Comparison of ENCODE assay signal across 24 cellular contexts in genomic region chr1:185501099-185501498, GRCh38.
DNase-seq lines count a peak whose midpoint lies in the region; ATAC-seq, FAIRE-seq and TF ChIP-seq lines count a peak whose summit lies in the region.
"Had no signal": no experiment of that assay in that cellular context is flagged by ENCODE, and none has a peak within 500 bp of the region (broad histone marks: within the 10 kb centered on the region; RNA-seq: fewer than 3 reads in every experiment).

No MANE protein-coding gene starts in this region.

- in situ Hi-C loops in HepG2 (cut with HindIII; ENCODE audit: extremely low pct_ligation_motif_present, low pct_unique_long_range_greater_than_20kb): no loop called here

- WGBS in HepG2 (ENCODE audit: low lambda C conversion rate): 3% methylated on average over 2 of the region's 2 CpGs
- WGBS in right lobe of liver (ENCODE audit: insufficient coverage, low coverage, low lambda C conversion rate, missing lambda C conversion rate): 100% methylated on average over 2 of the region's 2 CpGs

- H3K9me3 Mint-ChIP-seq in neural progenitor cell: peaks cover 6% of the 10 kb centered on the region
- H3K9me3 Mint-ChIP-seq in Caco-2 (ENCODE audit: unreplicated experiment): peaks cover 11% of the 10 kb centered on the region

- TF ChIP-seq RAD21 in HepG2 (CRISPR knock-in tag; IDR thresholded peaks at IDR 0.05): no peak

- TF ChIP-seq CTCF in HepG2 (CRISPR knock-in tag; IDR thresholded peaks at IDR 0.05) (no peak), right lobe of liver (IDR thresholded peaks at IDR 0.05) (no peak), neural progenitor cell (IDR thresholded peaks at IDR 0.05) (no peak), Caco-2 (IDR thresholded peaks at IDR 0.05; ENCODE audit: insufficient read depth in 1 of 2, low read depth in 1 of 2, low read length in 1 of 2, severe bottlenecking in 1 of 2, unreplicated experiment in 1 of 2) (no peak), Peyer's patch (IDR thresholded peaks at IDR 0.05) (no peak)

- H3F3A ChIP-seq in neural progenitor cell (ENCODE audit: low read depth): no peaks in the 10 kb centered on the region

- H3K4me1 ChIP-seq in HepG2 (ENCODE audit: insufficient read depth, low read length) (no peaks in the 10 kb centered on the region), right lobe of liver (no peaks in the 10 kb centered on the region), neural progenitor cell (peaks cover 8% of the 10 kb centered on the region), Caco-2 (no peaks in the 10 kb centered on the region), Peyer's patch (no peaks in the 10 kb centered on the region)
- H3K4me1 ChIP-seq: BE2C, BLaER1 had no signal

- H3K4me2 ChIP-seq in HepG2 (ENCODE audit: low read depth, low read length): no peak overlapping the region
- no peak overlapping the region for H3K4me2 ChIP-seq in neural progenitor cell
- H3K4me2 ChIP-seq: BLaER1 had no signal

- H4K20me1 ChIP-seq in HepG2 (ENCODE audit: insufficient read depth, low read length): no peaks in the 10 kb centered on the region
- no peaks in the 10 kb centered on the region for H4K20me1 ChIP-seq in neural progenitor cell (ENCODE audit: low read depth)
- H4K20me1 ChIP-seq: BLaER1 had no signal

- H3K9me3 ChIP-seq in HepG2 (ENCODE audit: low read length) (no peaks in the 10 kb centered on the region), right lobe of liver (no peaks in the 10 kb centered on the region), neural progenitor cell (ENCODE audit: low read depth) (no peaks in the 10 kb centered on the region), Caco-2 (no peaks in the 10 kb centered on the region; the same call in 1 of the 2 replicates), Peyer's patch (no peaks in the 10 kb centered on the region)
- H3K9me3 ChIP-seq: BE2C had no signal

- no peak overlapping the region for H3K4me3 ChIP-seq in HepG2 (replicated peaks in 1 of 3; ENCODE audit: insufficient read depth in 1 of 3, low read depth in 2 of 3, low read length in 3 of 3)
- no peak overlapping the region for H3K4me3 ChIP-seq in right lobe of liver
- H3K4me3 ChIP-seq in neural progenitor cell: no peak overlapping the region
- no peak overlapping the region for H3K4me3 ChIP-seq in Caco-2 (ENCODE audit: low read depth, low read length)
- H3K4me3 ChIP-seq in Peyer's patch: no peak overlapping the region
- H3K4me3 ChIP-seq: BLaER1 had no signal

- H2AFZ ChIP-seq in HepG2 (ENCODE audit: low read length): no peak overlapping the region
- no peak overlapping the region for H2AFZ ChIP-seq in neural progenitor cell (replicated peaks)

- CTCF ChIA-PET in HepG2 (lab: Yijun Ruan, JAX; ENCODE audit: low intra/inter-chr PET ratio, low total read pairs) (no interaction called here), Caco-2 (lab: Charles Lee) (no interaction called here)

- H3K27me3 ChIP-seq in HepG2 (ENCODE audit: control insufficient read depth in 1 of 2, insufficient read depth in 2 of 2, low read length in 2 of 2) (no peaks in the 10 kb centered on the region; a peak in 1 of 5 replicates), right lobe of liver (no peaks in the 10 kb centered on the region), neural progenitor cell (no peaks in the 10 kb centered on the region), Caco-2 (replicated peaks; ENCODE audit: control insufficient read depth, insufficient read depth, low read length) (no peaks in the 10 kb centered on the region), Peyer's patch (no peaks in the 10 kb centered on the region)
- H3K27me3 ChIP-seq: BE2C, BLaER1 had no signal

- BruUV-seq in HepG2 (replicated peaks; lab: Mats Ljungman, UMichigan) (no TSS peak), Caco-2 (replicated peaks; lab: Mats Ljungman, UMichigan) (no TSS peak)

- H3K27me3 Mint-ChIP-seq in neural progenitor cell (ENCODE audit: insufficient read depth, low read depth): no peaks in the 10 kb centered on the region
- H3K27me3 Mint-ChIP-seq in Caco-2 (ENCODE audit: insufficient read depth, unreplicated experiment): no peaks in the 10 kb centered on the region
- H3K27me3 Mint-ChIP-seq: CD4-positive, CD25-positive, alpha-beta regulatory T cell; CD8-positive, alpha-beta memory T cell had no signal

- POLR2A ChIA-PET in HepG2 (lab: Yijun Ruan, JAX) (no interaction called here), Caco-2 (lab: Charles Lee) (no interaction called here)

- ATAC-seq in HepG2: no peak
- ATAC-seq in right lobe of liver: no peak
- no peak for ATAC-seq in GM21390 (IDR thresholded peaks at IDR 0.05; ENCODE audit: unreplicated experiment)

- intact Hi-C loops in HepG2 (cut with micrococcal nuclease; ENCODE audit: unreplicated experiment) (no loop called here), right lobe of liver (cut with DNase I) (no loop called here), Caco-2 (cut with micrococcal nuclease; ENCODE audit: unreplicated experiment) (no loop called here)

- H3K79me2 ChIP-seq in HepG2 (ENCODE audit: insufficient read depth, low read length) (no peaks in the 10 kb centered on the region), neural progenitor cell (ENCODE audit: low read depth) (no peaks in the 10 kb centered on the region)

- TF ChIP-seq EP300 in HepG2 (IDR thresholded peaks at IDR 0.05; ENCODE audit: low read depth in 2 of 2, low read length in 2 of 2) (no peak), HepG2 (CRISPR knock-in tag; IDR thresholded peaks at IDR 0.05; ENCODE audit: borderline replicate concordance) (no peak)

- H3K4me1 Mint-ChIP-seq in neural progenitor cell: no peaks in the 10 kb centered on the region
- H3K4me1 Mint-ChIP-seq in Caco-2 (ENCODE audit: low read depth, unreplicated experiment): no peaks in the 10 kb centered on the region
- H3K4me1 Mint-ChIP-seq: CD14-positive monocyte had no signal

- FAIRE-seq in HepG2 (lab: Jason Lieb, UNC): no peak
- FAIRE-seq: A204.1, G401.6, GM12891, GM19239 had no signal

- DNase-seq in HepG2 (ENCODE audit: low spot score) (peak; percentile 35), right lobe of liver (no peak), NCI-H69 (lab: John Stamatoyannopoulos, UW) (peak; percentile 19), neural progenitor cell (ENCODE audit: low spot score) (no peak), Caco-2 (no peak), Peyer's patch (no peak)
- DNase-seq: 8988T; ACHN; BE2C; C1 segment of cervical spinal cord; Calu3; CD4-positive, alpha-beta memory T cell; CD8-positive, alpha-beta memory T cell; COR-L47; DMS79 treated with DMSO at 0.1 percent for 48 hours; GF-D8 had no signal

- H3K27ac Mint-ChIP-seq in neural progenitor cell (peak overlapping the region; percentile 33), Caco-2 (ENCODE audit: unreplicated experiment) (no peak overlapping the region)
- H3K27ac Mint-ChIP-seq: CD14-positive monocyte; CD4-positive, alpha-beta memory T cell had no signal

- H3K9ac ChIP-seq in HepG2 (ENCODE audit: insufficient read depth, low read depth, low read length) (no peak overlapping the region), neural progenitor cell (no peak overlapping the region)
- H3K9ac ChIP-seq: BLaER1 had no signal

- TF ChIP-seq POLR2A in HepG2 (IDR thresholded peaks at IDR 0.05; ENCODE audit: insufficient read depth in 1 of 2, low read depth in 2 of 2, low read length in 2 of 2) (no peak), right lobe of liver (IDR thresholded peaks at IDR 0.05) (no peak), Peyer's patch (IDR thresholded peaks at IDR 0.05) (no peak)

- H3K27ac ChIP-seq in HepG2 (ENCODE audit: extremely low read length, insufficient read depth, low read length): no peak overlapping the region
- no peak overlapping the region for H3K27ac ChIP-seq in right lobe of liver
- H3K27ac ChIP-seq in neural progenitor cell: no peak overlapping the region
- H3K27ac ChIP-seq in Peyer's patch: no peak overlapping the region
- H3K27ac ChIP-seq: BLaER1 had no signal

- H3K4me3 Mint-ChIP-seq in neural progenitor cell: no peak overlapping the region
- H3K4me3 Mint-ChIP-seq in Caco-2 (ENCODE audit: unreplicated experiment): no peak overlapping the region
- H3K4me3 Mint-ChIP-seq: CD14-positive monocyte; CD4-positive, alpha-beta memory T cell; CD4-positive, CD25-positive, alpha-beta regulatory T cell; CD8-positive, alpha-beta memory T cell had no signal

- H3K36me3 ChIP-seq in HepG2 (replicated peaks in 1 of 2; ENCODE audit: control insufficient read depth in 1 of 2, insufficient read depth in 2 of 2, low read length in 2 of 2) (no peaks in the 10 kb centered on the region), right lobe of liver (no peaks in the 10 kb centered on the region), neural progenitor cell (no peaks in the 10 kb centered on the region), Caco-2 (ENCODE audit: control insufficient read depth, insufficient read depth, low read length) (no peaks in the 10 kb centered on the region), Peyer's patch (no peaks in the 10 kb centered on the region)
- H3K36me3 ChIP-seq: BE2C, BLaER1 had no signal

- no peaks in the 10 kb centered on the region for H3K36me3 Mint-ChIP-seq in neural progenitor cell
- H3K36me3 Mint-ChIP-seq in Caco-2 (ENCODE audit: insufficient read depth, unreplicated experiment): no peaks in the 10 kb centered on the region
- H3K36me3 Mint-ChIP-seq: CD4-positive, alpha-beta memory T cell; CD4-positive, CD25-positive, alpha-beta regulatory T cell had no signal

TF ChIP-seq in HepG2, 621 proteins besides CTCF, POLR2A, EP300 and RAD21:
- TF ChIP-seq ZNF205 (CRISPR knock-in tag; IDR thresholded peaks at IDR 0.05) (no peak), NFE2 (CRISPR knock-in tag; IDR thresholded peaks at IDR 0.05) (no peak), TCF7 (IDR thresholded peaks at IDR 0.05; ENCODE audit: low read depth) (peak; percentile 71), ZFY (CRISPR knock-in tag; IDR thresholded peaks at IDR 0.05) (no peak), JUND (CRISPR knock-in tag; IDR thresholded peaks at IDR 0.05) (no peak), PITX1 (CRISPR knock-in tag; IDR thresholded peaks at IDR 0.05) (no peak), ZNF644 (CRISPR knock-in tag; IDR thresholded peaks at IDR 0.05; ENCODE audit: low read depth) (no peak), ZNF740 (CRISPR knock-in tag; IDR thresholded peaks at IDR 0.05) (no peak), ZNF207 (IDR thresholded peaks at IDR 0.05; ENCODE audit: borderline replicate concordance) (no peak), SP5 (CRISPR knock-in tag; IDR thresholded peaks at IDR 0.05; ENCODE audit: borderline replicate concordance, low read depth) (peak; percentile 54)

Comparison
In these comparisons a context has a peak if more than half of its experiments do, and no peak if none do; other contexts are left out.
1. DNase-seq: peak in HepG2 (single experiment) and NCI-H69 (single experiment); none in right lobe of liver (0 of 3), neural progenitor cell (single experiment), Caco-2 (0 of 2) and Peyer's patch (0 of 3).